9 cellular contexts compared by ENCODE assay signal in genomic region chr1:43252225-43252624, GRCh38. TPM values are rescaled to one million over a fixed set of nuclear protein-coding genes. Genes with fewer than 3 reads are reported as not detected.
"Had no signal": no experiment of that assay in that cellular context is flagged by ENCODE, and none has a peak within 500 bp of the region (broad histone marks: within the 10 kb centered on the region; RNA-seq: fewer than 3 reads in every experiment).

No MANE protein-coding gene starts in this region.

- DNase-seq: GDM1, GF-D8 had no signal

- ATAC-seq: GM12878 had no signal

- FAIRE-seq: G401.6, GM12878, GM12891, GM12892, GM18507, GM19239 had no signal

- H3K4me3 ChIP-seq: GM12878 had no signal

RNA-seq across cellular contexts. Expression of gene TMEM125, which starts 17.6 kb away (rescaled TPM):
- total RNA-seq: G401 had no signal
- polyA plus RNA-seq: GM12878 had no signal

RNA-seq across cellular contexts. Expression of gene C1orf210, which starts 33.2 kb away (rescaled TPM):
- total RNA-seq: G401, GM12878 had no signal

RNA-seq across cellular contexts. Expression of gene TIE1, which starts 48.6 kb away (rescaled TPM):
- total RNA-seq: G401 had no signal
